Comparison of ENCODE assay signal across 1 cellular context in the genomic region with DNA sequence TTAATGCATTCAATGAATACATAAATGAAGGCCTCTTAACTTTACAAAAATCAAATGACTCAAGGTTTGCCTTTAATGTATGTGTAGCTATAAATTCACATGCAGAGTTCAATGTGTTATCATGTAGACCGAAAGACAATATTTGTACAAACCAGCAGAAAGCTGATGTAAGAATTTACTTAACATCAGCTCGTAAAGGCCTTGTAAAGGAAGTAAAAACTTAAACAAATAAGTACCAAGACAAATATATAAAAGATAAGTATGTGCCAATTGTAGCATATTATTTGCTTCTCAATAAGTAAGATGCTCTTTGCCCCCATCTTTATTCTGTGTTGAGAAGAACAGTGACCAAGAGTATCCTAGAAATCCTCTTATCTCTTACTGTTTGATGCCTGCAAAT.
TF ChIP-seq lines count a peak whose summit lies in the region.

No MANE protein-coding gene starts in this region.

TF ChIP-seq in HEK293, 187 proteins besides CTCF, POLR2A, EP300 and RAD21 (continued from another document):
- no peak for TF ChIP-seq ZBTB11 (tag by site-specific recombination; conservative IDR thresholded peaks at IDR 0.05; ENCODE audit: low read depth)
- TF ChIP-seq, protein P1, sequence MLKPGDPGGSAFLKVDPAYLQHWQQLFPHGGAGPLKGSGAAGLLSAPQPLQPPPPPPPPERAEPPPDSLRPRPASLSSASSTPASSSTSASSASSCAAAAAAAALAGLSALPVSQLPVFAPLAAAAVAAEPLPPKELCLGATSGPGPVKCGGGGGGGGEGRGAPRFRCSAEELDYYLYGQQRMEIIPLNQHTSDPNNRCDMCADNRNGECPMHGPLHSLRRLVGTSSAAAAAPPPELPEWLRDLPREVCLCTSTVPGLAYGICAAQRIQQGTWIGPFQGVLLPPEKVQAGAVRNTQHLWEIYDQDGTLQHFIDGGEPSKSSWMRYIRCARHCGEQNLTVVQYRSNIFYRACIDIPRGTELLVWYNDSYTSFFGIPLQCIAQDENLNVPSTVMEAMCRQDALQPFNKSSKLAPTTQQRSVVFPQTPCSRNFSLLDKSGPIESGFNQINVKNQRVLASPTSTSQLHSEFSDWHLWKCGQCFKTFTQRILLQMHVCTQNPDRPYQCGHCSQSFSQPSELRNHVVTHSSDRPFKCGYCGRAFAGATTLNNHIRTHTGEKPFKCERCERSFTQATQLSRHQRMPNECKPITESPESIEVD (tag by site-specific recombination; IDR thresholded peaks at IDR 0.05): peak; percentile 58
- TF ChIP-seq, protein P2, sequence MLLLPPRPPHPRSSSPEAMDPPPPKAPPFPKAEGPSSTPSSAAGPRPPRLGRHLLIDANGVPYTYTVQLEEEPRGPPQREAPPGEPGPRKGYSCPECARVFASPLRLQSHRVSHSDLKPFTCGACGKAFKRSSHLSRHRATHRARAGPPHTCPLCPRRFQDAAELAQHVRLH (tag by site-specific recombination; IDR thresholded peaks at IDR 0.05): peak; percentile 58; the same call in 1 of the 2 replicates
